Comparison of ENCODE assay signal across 17 cellular contexts in the genomic region with DNA sequence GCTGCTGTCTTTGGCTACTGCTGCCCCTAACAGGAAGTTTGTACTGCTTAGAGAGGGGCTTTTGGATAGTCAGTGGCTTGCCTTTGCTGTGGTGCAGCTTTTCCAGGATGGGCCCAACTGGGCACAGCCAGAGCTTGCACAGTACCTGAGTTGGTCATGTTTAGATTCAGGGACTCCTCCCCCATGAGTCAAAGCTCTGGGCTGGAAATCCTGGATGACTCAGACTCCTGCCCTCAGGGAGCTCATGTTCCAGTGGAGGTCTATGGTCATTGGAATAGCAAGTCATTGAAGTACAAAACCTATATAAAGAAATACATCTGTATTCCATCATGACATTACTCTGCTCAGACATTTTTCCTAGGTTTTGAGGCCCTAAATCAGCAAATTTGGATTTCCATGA.
"Had no signal": no experiment of that assay in that cellular context is flagged by ENCODE, and none has a peak within 500 bp of the region (broad histone marks: within the 10 kb centered on the region; RNA-seq: fewer than 3 reads in every experiment).

No MANE protein-coding gene starts in this region.

- DNase-seq: activated CD4-positive, alpha-beta T cell treated with anti-CD3 and anti-CD28 coated beads for 1 hour; esophagus squamous epithelium; foreskin fibroblast; midbrain; nephron progenitor cell; nucleus accumbens; stimulated activated CD4-positive, alpha-beta T cell treated with anti-CD3 and anti-CD28 coated beads, Interleukin-4, amount 100 ng/mL, for 4 hours; stimulated activated naive B cell treated with anti-CD40 and anti-IgM and Interleukin-4, amounts not matched to agents 10 μg/mL and 1 μg/mL and 100 μg/mL, for 72 hours; SW 1271; T-helper 2 cell; upper lobe of right lung; WERI-Rb-1 had no signal

- H3K27me3 Mint-ChIP-seq: activated naive CD8-positive, alpha-beta T cell; central memory CD8-positive, alpha-beta T cell had no signal

- H3K9me3 Mint-ChIP-seq: central memory CD8-positive, alpha-beta T cell; stimulated activated naive B cell treated with anti-CD40 and anti-IgM and Interleukin-4, amounts not matched to agents 10 μg/mL and 1 μg/mL and 100 μg/mL, for 72 hours had no signal

- H3K27ac ChIP-seq: coronary artery, esophagus squamous epithelium, hepatocyte, upper lobe of right lung, WERI-Rb-1 had no signal

- H3K27ac Mint-ChIP-seq: activated naive CD8-positive, alpha-beta T cell; nephron progenitor cell; stimulated activated naive B cell treated with anti-CD40 and anti-IgM and Interleukin-4, amounts not matched to agents 10 μg/mL and 1 μg/mL and 100 μg/mL, for 72 hours had no signal

- H3K4me3 Mint-ChIP-seq: activated naive CD8-positive, alpha-beta T cell; central memory CD8-positive, alpha-beta T cell; nephron progenitor cell; stimulated activated naive B cell treated with anti-CD40 and anti-IgM and Interleukin-4, amounts not matched to agents 10 μg/mL and 1 μg/mL and 100 μg/mL, for 72 hours had no signal

- ATAC-seq: sciatic nerve; stimulated activated naive B cell treated with anti-CD40 and anti-IgM and Interleukin-4, amounts not matched to agents 10 μg/mL and 1 μg/mL and 100 μg/mL, for 72 hours; upper lobe of right lung had no signal

- H3K36me3 Mint-ChIP-seq: activated naive CD8-positive, alpha-beta T cell; stimulated activated naive B cell treated with anti-CD40 and anti-IgM and Interleukin-4, amounts not matched to agents 10 μg/mL and 1 μg/mL and 100 μg/mL, for 72 hours had no signal

- H3K4me1 Mint-ChIP-seq: central memory CD8-positive, alpha-beta T cell; nephron progenitor cell; stimulated activated naive B cell treated with anti-CD40 and anti-IgM and Interleukin-4, amounts not matched to agents 10 μg/mL and 1 μg/mL and 100 μg/mL, for 72 hours had no signal
